In the genomic region with DNA sequence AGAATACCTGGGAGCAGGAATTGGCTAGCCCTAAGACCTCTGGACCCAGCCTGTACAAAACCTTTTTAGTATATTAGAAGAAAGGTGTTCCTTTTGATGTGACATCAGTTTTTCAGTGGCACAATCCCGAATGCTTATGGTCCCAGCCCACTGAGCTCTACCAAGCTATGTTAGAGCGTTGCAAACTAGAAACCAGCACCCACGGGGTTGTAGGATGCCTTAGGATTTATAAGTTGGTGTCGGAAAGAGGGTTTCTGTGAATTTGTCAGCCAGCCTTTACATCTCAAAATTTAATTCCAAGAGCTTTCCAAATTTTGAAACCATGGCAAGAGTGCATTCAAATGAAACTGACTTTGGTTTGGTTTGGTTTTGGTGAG, we compare ENCODE assay signal across 8 cellular contexts. TPM values are rescaled to one million over a fixed set of nuclear protein-coding genes. Genes with fewer than 3 reads are reported as not detected.
DNase-seq lines count a peak whose midpoint lies in the region; ATAC-seq and TF ChIP-seq lines count a peak whose summit lies in the region.

No MANE protein-coding gene starts in this region.

- peaks cover 20% of the 10 kb centered on the region for H3K4me1 ChIP-seq in PC-3 (ENCODE audit: insufficient read depth, low read length)

- peaks cover 24% of the 10 kb centered on the region; the same call in 1 of the 2 replicates for H4K20me1 ChIP-seq in PC-3 (ENCODE audit: low read length)

- no peak overlapping the region for H3K27ac Mint-ChIP-seq in progenitor cell of endocrine pancreas

- BruUV-seq in PC-3 (replicated peaks; lab: Mats Ljungman, UMichigan): no TSS peak

- CTCF ChIA-PET in PC-3 (lab: Charles Lee): interaction anchor here (1.4 kb wide), 1 partner anchor 43 kb away, joined by 4 read pairs; no protein-coding TSS in a partner anchor

- H3K4me3 ChIP-seq in PC-3 (ENCODE audit: low read length) (peak overlapping the region; percentile 95), fibroblast of mammary gland (ENCODE audit: control insufficient read depth, low read depth, low read length) (peak overlapping the region; percentile 53)

- peaks cover 4% of the 10 kb centered on the region for H3K36me3 Mint-ChIP-seq in progenitor cell of endocrine pancreas (ENCODE audit: insufficient read depth)

- H3K4me1 Mint-ChIP-seq in progenitor cell of endocrine pancreas (ENCODE audit: low read depth): peaks cover 15% of the 10 kb centered on the region

- POLR2A ChIA-PET in PC-3 (lab: Charles Lee; ENCODE audit: unreplicated experiment): interaction anchor here (1.0 kb wide), 1 partner anchor 28 kb away, joined by 7 read pairs; no protein-coding TSS in a partner anchor

- H3K9me3 ChIP-seq in PC-3 (ENCODE audit: low read length): no peaks in the 10 kb centered on the region

- peak overlapping the region; percentile 90 for H3K4me2 ChIP-seq in PC-3 (ENCODE audit: low read length)

- intact Hi-C loops in PC-3 (cut with micrococcal nuclease): loop anchor here (2.0 kb wide), 1 partner anchor 43 kb away; no protein-coding TSS in a partner anchor

- H3F3A ChIP-seq in PC-3 (ENCODE audit: low read length, unreplicated experiment): no peaks in the 10 kb centered on the region

- peaks cover 14% of the 10 kb centered on the region for H3K36me3 ChIP-seq in PC-3 (ENCODE audit: low read depth, low read length)

- peak overlapping the region; percentile 55; the same call in 1 of the 2 replicates for H3K9ac ChIP-seq in PC-3 (ENCODE audit: low read length)

- no peaks in the 10 kb centered on the region for H3K9me2 ChIP-seq in PC-3 (replicated peaks; ENCODE audit: low read length)

- H3K79me2 ChIP-seq in PC-3 (ENCODE audit: low read length): peaks cover 43% of the 10 kb centered on the region

- TF ChIP-seq CTCF in PC-3 (conservative IDR thresholded peaks at IDR 0.05; ENCODE audit: low read depth, low read length) (no peak), fibroblast of mammary gland (conservative IDR thresholded peaks at IDR 0.05; ENCODE audit: control insufficient read depth, insufficient read depth, low read depth, low read length) (no peak), progenitor cell of endocrine pancreas (IDR thresholded peaks at IDR 0.05; ENCODE audit: unreplicated experiment) (no peak)

- H3K4me3 Mint-ChIP-seq in progenitor cell of endocrine pancreas (ENCODE audit: low read depth): peak overlapping the region; percentile 69

- peaks cover 6% of the 10 kb centered on the region for H3K27me3 Mint-ChIP-seq in progenitor cell of endocrine pancreas

- no peak for DNase-seq in PC-3
- no peak for DNase-seq in fibroblast of mammary gland (ENCODE audit: low read depth)
- no peak for DNase-seq in progenitor cell of endocrine pancreas (ENCODE audit: low spot score, unreplicated experiment)
- DNase-seq in stimulated activated CD4-positive, alpha-beta T cell treated with anti-CD3 and anti-CD28 coated beads, Interleukin-12 subunit alpha, Interleukin-12 subunit beta, amount 100 ng/mL, for 4 hours: no peak
- DNase-seq in stimulated activated CD4-positive, alpha-beta T cell treated with anti-CD3 and anti-CD28 coated beads, Interleukin-4, amount 100 ng/mL, for 1 hour: no peak
- no peak for DNase-seq in 8988T

- ATAC-seq in GM18517 (IDR thresholded peaks at IDR 0.05; ENCODE audit: unreplicated experiment) (peak; percentile 12), HG02610 (IDR thresholded peaks at IDR 0.05; ENCODE audit: unreplicated experiment) (peak; percentile 2), PC-3 (peak; percentile 23)

- H2AFZ ChIP-seq in PC-3 (ENCODE audit: low read length): peak overlapping the region; percentile 95

- H3K27ac ChIP-seq in PC-3 (ENCODE audit: low read length): no peak overlapping the region

- no peaks in the 10 kb centered on the region for H3K27me3 ChIP-seq in PC-3 (ENCODE audit: low read length)

- no peaks in the 10 kb centered on the region for H3K9me3 Mint-ChIP-seq in progenitor cell of endocrine pancreas (ENCODE audit: low read depth)

RNA-seq across cellular contexts. Expression of a gene that starts 0.5 kb away (rescaled TPM):
- total RNA-seq in PC-3 (2014; rRNA removed) (109 and 126 TPM in 2 replicates), progenitor cell of endocrine pancreas (78.2 and 79.2 TPM in 2 replicates)

RNA-seq across cellular contexts. Expression of a gene that starts 41.1 kb away (rescaled TPM):
- not detected in 2 replicates for total RNA-seq in PC-3 (2014; rRNA removed)
- total RNA-seq in progenitor cell of endocrine pancreas: not detected in 2 replicates
